Comparison of ENCODE assay signal across 2 cellular contexts in genomic region chr12:116201359-116201758, GRCh38.
TF ChIP-seq lines count a peak whose summit lies in the region.

No MANE protein-coding gene starts in this region.

TF ChIP-seq in SK-N-SH, 30 proteins besides CTCF, POLR2A, EP300 and RAD21 (continued from another document):
- TF ChIP-seq POLR2AphosphoS5 (IDR thresholded peaks at IDR 0.05; ENCODE audit: low read depth, low read length): no peak
- no peak for TF ChIP-seq NFIC (IDR thresholded peaks at IDR 0.05; ENCODE audit: borderline replicate concordance)
- no peak for TF ChIP-seq MXI1 (IDR thresholded peaks at IDR 0.05; ENCODE audit: low read depth, low read length)

TF ChIP-seq in SK-N-SH treated with all-trans-retinoic acid at 6 μM for 48 hours, 23 proteins besides CTCF, POLR2A, EP300 and RAD21 (continued from another document):
- TF ChIP-seq CSRNP3 (CRISPR knock-in tag; IDR thresholded peaks at IDR 0.05): no peak
